Comparison of ENCODE assay signal across 1 cellular context in the genomic region with DNA sequence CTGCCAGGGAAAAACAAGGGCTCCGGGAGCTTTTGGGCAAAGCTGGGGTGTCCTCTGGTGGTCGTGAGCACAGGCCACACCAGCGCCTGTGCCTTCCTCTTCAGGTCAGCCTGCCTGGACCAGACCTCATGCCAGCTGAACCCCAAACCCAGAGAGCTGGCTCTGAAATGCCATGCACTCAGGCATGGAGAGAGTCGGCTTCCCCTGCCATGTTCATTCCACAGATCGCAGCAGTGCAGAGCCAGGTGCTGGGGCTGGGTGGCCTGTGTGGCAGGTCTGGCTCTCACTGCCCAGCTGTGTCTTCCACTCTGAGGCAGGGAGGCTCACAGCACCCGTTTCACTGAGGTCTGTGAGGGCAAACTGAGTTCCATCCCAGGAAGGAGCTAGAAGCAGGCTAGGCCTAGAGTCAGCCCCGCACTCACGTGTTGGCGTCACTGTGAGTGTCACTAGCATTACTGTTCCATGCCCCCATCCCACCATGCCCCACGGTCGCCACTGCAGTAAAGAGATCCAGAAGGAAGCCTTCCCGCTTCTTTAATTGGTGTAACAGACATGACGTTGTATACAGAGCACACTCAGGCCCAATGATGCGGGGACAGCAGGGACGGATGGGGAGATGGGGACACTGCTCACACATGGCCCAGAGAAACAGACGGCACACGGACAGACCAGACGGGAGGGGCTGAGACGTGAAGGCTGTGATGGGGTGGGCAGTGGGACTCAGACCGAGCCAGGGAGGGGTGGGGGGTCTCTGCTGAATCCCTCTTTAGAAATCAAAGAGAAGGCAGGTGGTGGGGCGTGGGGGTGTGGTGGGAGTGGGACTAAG.
TF ChIP-seq lines count a peak whose summit lies in the region.

No MANE protein-coding gene starts in this region.

TF ChIP-seq in IMR-90, 13 proteins besides CTCF, POLR2A, EP300 and RAD21:
- TF ChIP-seq SMC3 (IDR thresholded peaks at IDR 0.05; ENCODE audit: low read depth, low read length) (no peak), BHLHE40 (IDR thresholded peaks at IDR 0.05; ENCODE audit: low read depth, low read length) (no peak), MAZ (IDR thresholded peaks at IDR 0.05; ENCODE audit: borderline replicate concordance, low read depth, low read length) (no peak), CHD1 (IDR thresholded peaks at IDR 0.05; ENCODE audit: low read depth, low read length) (no peak), CEBPB (IDR thresholded peaks at IDR 0.05; ENCODE audit: low read depth, low read length) (no peak), ELK1 (IDR thresholded peaks at IDR 0.05; ENCODE audit: borderline replicate concordance, low read depth, low read length) (no peak), FOS (IDR thresholded peaks at IDR 0.05; ENCODE audit: low read depth, low read length) (no peak), NFE2L2 (IDR thresholded peaks at IDR 0.05; ENCODE audit: low read depth, low read length) (no peak), MXI1 (IDR thresholded peaks at IDR 0.05; ENCODE audit: borderline replicate concordance, low read depth, low read length) (no peak), RFX5 (IDR thresholded peaks at IDR 0.05; ENCODE audit: low read depth, low read length) (no peak)
